8 cellular contexts compared by ENCODE assay signal in the genomic region with DNA sequence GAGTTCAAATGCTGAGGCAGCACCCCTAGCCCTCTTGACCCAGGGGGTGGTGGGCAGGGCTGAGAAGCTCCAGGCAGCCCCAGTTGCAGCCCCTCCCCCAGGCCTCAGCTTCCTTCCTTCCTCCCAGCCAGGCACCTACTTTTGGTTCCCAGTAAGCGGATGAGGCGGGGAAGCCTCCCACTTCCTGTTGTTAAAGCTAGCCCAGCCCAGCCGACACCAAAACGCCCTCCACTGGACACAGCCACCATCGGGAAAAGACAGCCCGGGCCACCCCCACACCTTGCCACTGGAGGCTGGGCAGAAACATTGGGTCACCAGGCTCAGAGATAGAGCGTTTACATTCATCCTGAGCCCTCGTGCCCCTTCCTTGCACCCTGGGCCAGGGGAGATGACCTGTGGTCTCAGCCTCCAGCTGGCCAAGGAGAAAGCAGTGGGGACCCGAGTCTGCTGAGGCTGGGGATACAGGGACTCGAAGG. TPM values are rescaled to one million over a fixed set of nuclear protein-coding genes. Genes with fewer than 3 reads are reported as not detected.
DNase-seq lines count a peak whose midpoint lies in the region; ATAC-seq and TF ChIP-seq lines count a peak whose summit lies in the region.

No MANE protein-coding gene starts in this region.

- H3K27me3 Mint-ChIP-seq in activated T-helper 17 cell treated with anti-CD3 and anti-CD28 coated beads, Interleukin-2, amount 50 U/mL, for 72 hours: no peaks in the 10 kb centered on the region
- H3K27me3 Mint-ChIP-seq in nephron progenitor cell (ENCODE audit: low read depth, poor library complexity): no peaks in the 10 kb centered on the region

- H3K9me3 Mint-ChIP-seq in activated T-helper 17 cell treated with anti-CD3 and anti-CD28 coated beads, Interleukin-2, amount 50 U/mL, for 72 hours: no peaks in the 10 kb centered on the region
- no peaks in the 10 kb centered on the region for H3K9me3 Mint-ChIP-seq in nephron progenitor cell

- H3K4me2 ChIP-seq in DND-41 (ENCODE audit: insufficient read depth, low read length): peak overlapping the region; percentile 98; the same call in 1 of the 2 replicates

- TF ChIP-seq CTCF in DND-41 (IDR thresholded peaks at IDR 0.05; ENCODE audit: borderline replicate concordance, extremely low read depth, low read length, poor library complexity, severe bottlenecking): no peak
- peak; percentile 37 for TF ChIP-seq CTCF in NB4 (IDR thresholded peaks at IDR 0.05; ENCODE audit: low read depth, low read length)
- peak; percentile 58 for TF ChIP-seq CTCF in fibroblast of villous mesenchyme (IDR thresholded peaks at IDR 0.05; ENCODE audit: insufficient read depth, low read depth, low read length)
- no peak for TF ChIP-seq CTCF in nephron progenitor cell (IDR thresholded peaks at IDR 0.05)
- TF ChIP-seq CTCF in tibial nerve (IDR thresholded peaks at IDR 0.05): peak; percentile 10 to 76 (median 53)

- peak overlapping the region; percentile 92 for H3K27ac Mint-ChIP-seq in activated T-helper 17 cell treated with anti-CD3 and anti-CD28 coated beads, Interleukin-2, amount 50 U/mL, for 72 hours
- H3K27ac Mint-ChIP-seq in nephron progenitor cell: peak overlapping the region; percentile 54

- H2AFZ ChIP-seq in DND-41 (ENCODE audit: low read depth, low read length): no peak overlapping the region

- H3K36me3 ChIP-seq in DND-41 (ENCODE audit: insufficient read depth, low read length): peaks cover 61% of the 10 kb centered on the region
- peaks cover 5 to 53% (median 10%) of the 10 kb centered on the region in 3 donors for H3K36me3 ChIP-seq in tibial nerve

- H3K36me3 Mint-ChIP-seq in activated T-helper 17 cell treated with anti-CD3 and anti-CD28 coated beads, Interleukin-2, amount 50 U/mL, for 72 hours (ENCODE audit: low read depth): peaks cover 65% of the 10 kb centered on the region
- H3K36me3 Mint-ChIP-seq in nephron progenitor cell (ENCODE audit: low read depth): peaks cover 24% of the 10 kb centered on the region

- peaks cover 29% of the 10 kb centered on the region for H3K4me1 Mint-ChIP-seq in activated T-helper 17 cell treated with anti-CD3 and anti-CD28 coated beads, Interleukin-2, amount 50 U/mL, for 72 hours
- peaks cover 34% of the 10 kb centered on the region for H3K4me1 Mint-ChIP-seq in nephron progenitor cell

- H3K4me3 ChIP-seq in DND-41 (ENCODE audit: low read depth in 1 of 2, low read length in 2 of 2) (no peak overlapping the region), NB4 (ENCODE audit: low read depth, low read length) (peak overlapping the region; percentile 91), fibroblast of villous mesenchyme (ENCODE audit: low read depth, low read length) (peak overlapping the region; percentile 45), tibial nerve (peak overlapping the region in 2 of 4 donors; percentile 8 to 93)

- TF ChIP-seq POLR2A in NB4 (IDR thresholded peaks at IDR 0.05; ENCODE audit: extremely low read depth, insufficient read length) (no peak), tibial nerve (IDR thresholded peaks at IDR 0.05) (no peak)

- H3K9me3 ChIP-seq in DND-41 (ENCODE audit: insufficient read depth, low read length, severe bottlenecking): no peaks in the 10 kb centered on the region
- no peaks in the 10 kb centered on the region for H3K9me3 ChIP-seq in tibial nerve

- H4K20me1 ChIP-seq in DND-41 (ENCODE audit: insufficient read depth, low read length): peaks cover 55% of the 10 kb centered on the region

- H3K4me1 ChIP-seq in DND-41 (ENCODE audit: insufficient read depth, low read length): peaks cover 48% of the 10 kb centered on the region
- peaks cover 0 to 81% (median 51%) of the 10 kb centered on the region in 4 donors for H3K4me1 ChIP-seq in tibial nerve

- DNase-seq in DND-41 (no peak), NB4 (ENCODE audit: low read depth) (peak; percentile 94), fibroblast of villous mesenchyme (ENCODE audit: low read depth) (peak; percentile 88), nephron progenitor cell (peak; percentile 73), tibial nerve (ENCODE audit: low spot score in 2 of 2) (peak; percentile 82 to 84), NCI-H1694 (lab: John Stamatoyannopoulos, UW) (no peak)

- ATAC-seq in DND-41 (ENCODE audit: insufficient read depth, low read depth) (no peak), GM19035 (IDR thresholded peaks at IDR 0.05; ENCODE audit: unreplicated experiment) (no peak)
- ATAC-seq in activated T-helper 17 cell treated with anti-CD3 and anti-CD28 coated beads, Interleukin-2, amount 50 U/mL, for 72 hours (replicated peaks): peak; percentile 8

- H3K27ac ChIP-seq in DND-41 (ENCODE audit: low read length): no peak overlapping the region
- H3K27ac ChIP-seq in tibial nerve: peak overlapping the region; percentile 84 to 99 (median 90)

- no peak overlapping the region for H3K9ac ChIP-seq in DND-41 (ENCODE audit: low read depth, low read length)

- H3K79me2 ChIP-seq in DND-41 (ENCODE audit: insufficient read depth, low read length): peaks cover 32% of the 10 kb centered on the region

- H3K27me3 ChIP-seq in DND-41 (ENCODE audit: insufficient read depth, low read length, poor library complexity) (no peaks in the 10 kb centered on the region), tibial nerve (no peaks in the 10 kb centered on the region)

- peak in 1 of 2 donors; percentile 76 for TF ChIP-seq EP300 in tibial nerve (IDR thresholded peaks at IDR 0.05)

- peak overlapping the region; percentile 93 for H3K4me3 Mint-ChIP-seq in activated T-helper 17 cell treated with anti-CD3 and anti-CD28 coated beads, Interleukin-2, amount 50 U/mL, for 72 hours
- peak overlapping the region; percentile 64 for H3K4me3 Mint-ChIP-seq in nephron progenitor cell

- 10 to 25% methylated on average over 2 to 10 of the region's 10 CpGs for WGBS in tibial nerve, 2 donors

RNA-seq across cellular contexts. Expression of gene DUSP7, which starts 3.5 kb away (rescaled TPM):
- total RNA-seq in activated T-helper 17 cell treated with anti-CD3 and anti-CD28 coated beads, Interleukin-2, amount 50 U/mL, for 72 hours: 10 to 100 TPM; 19.3 to 25.1 TPM
- total RNA-seq in fibroblast of villous mesenchyme (20.9 and 21.2 TPM in 2 replicates), tibial nerve (10 to 100 TPM in 3 of 4 donors, 1 to 10 TPM in 1; 8.1 to 15.0 (median 11.5) TPM)

RNA-seq across cellular contexts. Expression of gene RPL29, which starts 57.2 kb away (rescaled TPM):
- 1,000 to 10,000 TPM; 1,433 to 1,498 TPM for total RNA-seq in activated T-helper 17 cell treated with anti-CD3 and anti-CD28 coated beads, Interleukin-2, amount 50 U/mL, for 72 hours
- total RNA-seq in fibroblast of villous mesenchyme: 617 and 759 TPM in 2 replicates
- 1,000 to 10,000 TPM in 3 of 4 donors, 100 to 1,000 TPM in 1; 809 to 1,472 (median 1,336) TPM for total RNA-seq in tibial nerve

Comparison
In these comparisons a context has a peak if more than half of its experiments do, and no peak if none do; other contexts are left out.
1. DNase-seq: peak in NB4 (single experiment), fibroblast of villous mesenchyme (single experiment), nephron progenitor cell (single experiment) and tibial nerve (2 of 2); none in DND-41 (single experiment) and NCI-H1694 (single experiment).
2. H3K4me3 ChIP-seq: peak in NB4 (single experiment) and fibroblast of villous mesenchyme (single experiment); none in DND-41 (0 of 2).
3. CTCF ChIP-seq: peak in NB4 (single experiment), fibroblast of villous mesenchyme (single experiment) and tibial nerve (5 of 5); none in DND-41 (single experiment) and nephron progenitor cell (single experiment).